In genomic region chr16:22368200-22368826, GRCh38 we compare ENCODE assay signal across 8 cellular contexts. TPM values are rescaled to one million over a fixed set of nuclear protein-coding genes. Genes with fewer than 3 reads are reported as not detected.
DNase-seq lines count a peak whose midpoint lies in the region; ATAC-seq, FAIRE-seq and TF ChIP-seq lines count a peak whose summit lies in the region.
"Not testable (repeated sequence)": the region's sequence is repeated elsewhere in the genome, so short reads cannot be mapped to it uniquely, and the experiment has no call there.

No MANE protein-coding gene starts in this region.

- peaks cover 24% of the 10 kb centered on the region for H3K36me3 ChIP-seq in CD4-positive, alpha-beta memory T cell (ENCODE audit: insufficient read depth, low read length)
- H3K36me3 ChIP-seq in KMS-11 (ENCODE audit: insufficient read depth): not testable (repeated sequence)
- H3K36me3 ChIP-seq in keratinocyte (ENCODE audit: control insufficient read depth in 2 of 2, extremely low read depth in 1 of 2, insufficient read depth in 2 of 2, low read length in 2 of 2) (peaks cover 7 to 12% of the 10 kb centered on the region in 2 experiments), stomach (peaks cover 15 to 18% (median 17%) of the 10 kb centered on the region in 4 donors)

- not testable (repeated sequence) for FAIRE-seq in keratinocyte (lab: Jason Lieb, UNC)

- intact Hi-C loops in CD4-positive, alpha-beta memory T cell (cut with micrococcal nuclease); activated CD4-positive, alpha-beta T cell treated with anti-CD3 and anti-CD28 coated beads for 36 hours (cut with DNase I, micrococcal nuclease); stomach (cut with DNase I; ENCODE audit: low total_unique reads): not testable (repeated sequence)

- peaks cover 61 to 95% (median 78%) of the 10 kb centered on the region in 4 donors for H3K4me1 Mint-ChIP-seq in CD4-positive, alpha-beta memory T cell
- H3K4me1 Mint-ChIP-seq in activated CD4-positive, alpha-beta T cell treated with anti-CD3 and anti-CD28 coated beads for 36 hours: peaks cover 81% of the 10 kb centered on the region
- H3K4me1 Mint-ChIP-seq in activated naive CD4-positive, alpha-beta T cell treated with anti-CD3 and anti-CD28 coated beads, Interleukin-2, amount 10 ng/mL, durations not matched to agents 7 days and 5 days: peaks cover 83% of the 10 kb centered on the region
- peaks cover 84% of the 10 kb centered on the region for H3K4me1 Mint-ChIP-seq in chondrocyte (ENCODE audit: low read depth)
- peaks cover 47 to 48% of the 10 kb centered on the region in 2 donors for H3K4me1 Mint-ChIP-seq in natural killer cell treated with Interleukin-12 subunit alpha and Interleukin-12 subunit beta and Interleukin-15 and Interleukin-18, amount 100 ng/mL, for 72 hours (ENCODE audit: low read depth in 2 of 2)

- not testable (repeated sequence) for DNase-seq in CD4-positive, alpha-beta memory T cell; activated CD4-positive, alpha-beta T cell treated with anti-CD3 and anti-CD28 coated beads for 36 hours; activated naive CD4-positive, alpha-beta T cell treated with anti-CD3 and anti-CD28 coated beads, Interleukin-2, amount 10 ng/mL, durations not matched to agents 7 days and 5 days; chondrocyte (ENCODE audit: low spot score); keratinocyte (ENCODE audit: low read depth, low spot score); natural killer cell treated with Interleukin-12 subunit alpha and Interleukin-12 subunit beta and Interleukin-15 and Interleukin-18, amount 100 ng/mL, for 72 hours (ENCODE audit: low spot score); stomach

- 75 to 87% (median 85%) methylated on average over 8 of the region's 8 CpGs for WGBS in stomach, 5 donors

- POLR2A ChIA-PET in CD4-positive, alpha-beta memory T cell (lab: Charles Lee; ENCODE audit: partially characterized antibody): interaction anchor here (12.1 kb wide), 1 partner anchor 15 kb away, joined by 449 read pairs; no protein-coding TSS in a partner anchor
- POLR2A ChIA-PET in activated CD4-positive, alpha-beta T cell treated with anti-CD3 and anti-CD28 coated beads for 36 hours (lab: Charles Lee): interaction anchor here (0.6 to 0.7 kb wide), 2 partner anchors 320 to 1782 kb away, joined by 4 to 5 read pairs; no protein-coding TSS in a partner anchor

- CTCF ChIA-PET in CD4-positive, alpha-beta memory T cell (lab: Charles Lee; ENCODE audit: partially characterized antibody); activated naive CD4-positive, alpha-beta T cell treated with anti-CD3 and anti-CD28 coated beads, Interleukin-2, amount 10 ng/mL, durations not matched to agents 7 days and 5 days (lab: Charles Lee): not testable (repeated sequence)
- CTCF ChIA-PET in activated CD4-positive, alpha-beta T cell treated with anti-CD3 and anti-CD28 coated beads for 36 hours (lab: Charles Lee): interaction anchor here (1.1 to 1.2 kb wide), 2 partner anchors 10 to 15 kb away, joined by 3 read pairs; no protein-coding TSS in a partner anchor

- H3K4me2 ChIP-seq in KMS-11: peak overlapping the region; percentile 9; the same call in 1 of the 2 replicates
- H3K4me2 ChIP-seq in keratinocyte (ENCODE audit: control insufficient read depth, extremely low read depth, insufficient read depth, low read depth, low read length): peak overlapping the region; percentile 3

- H3K27me3 Mint-ChIP-seq in CD4-positive, alpha-beta memory T cell; activated CD4-positive, alpha-beta T cell treated with anti-CD3 and anti-CD28 coated beads for 36 hours; activated naive CD4-positive, alpha-beta T cell treated with anti-CD3 and anti-CD28 coated beads, Interleukin-2, amount 10 ng/mL, durations not matched to agents 7 days and 5 days; chondrocyte (ENCODE audit: low read depth); natural killer cell treated with Interleukin-12 subunit alpha and Interleukin-12 subunit beta and Interleukin-15 and Interleukin-18, amount 100 ng/mL, for 72 hours: not testable (repeated sequence)

- H3K9me3 Mint-ChIP-seq in CD4-positive, alpha-beta memory T cell; activated CD4-positive, alpha-beta T cell treated with anti-CD3 and anti-CD28 coated beads for 36 hours (ENCODE audit: low read depth); activated naive CD4-positive, alpha-beta T cell treated with anti-CD3 and anti-CD28 coated beads, Interleukin-2, amount 10 ng/mL, durations not matched to agents 7 days and 5 days; chondrocyte (ENCODE audit: low read depth); natural killer cell treated with Interleukin-12 subunit alpha and Interleukin-12 subunit beta and Interleukin-15 and Interleukin-18, amount 100 ng/mL, for 72 hours: not testable (repeated sequence)

- not testable (repeated sequence) for H2AFZ ChIP-seq in KMS-11 (ENCODE audit: low read depth); keratinocyte (ENCODE audit: control insufficient read depth, low read length)

- not testable (repeated sequence) for H4K20me1 ChIP-seq in KMS-11 (ENCODE audit: insufficient read depth)
- H4K20me1 ChIP-seq in keratinocyte (ENCODE audit: control insufficient read depth, extremely low read depth, insufficient read depth, low read length): peaks cover 11% of the 10 kb centered on the region

- dilution Hi-C loops in keratinocyte (cut with MboI; ENCODE audit: extremely low pct_ligation_motif_present, low sequenced_read_pairs): not testable (repeated sequence)

- peak overlapping the region in 4 of 7 donors; percentile 41 to 91 (median 62) for H3K27ac Mint-ChIP-seq in CD4-positive, alpha-beta memory T cell
- peak overlapping the region; percentile 69 for H3K27ac Mint-ChIP-seq in activated CD4-positive, alpha-beta T cell treated with anti-CD3 and anti-CD28 coated beads for 36 hours
- H3K27ac Mint-ChIP-seq in activated naive CD4-positive, alpha-beta T cell treated with anti-CD3 and anti-CD28 coated beads, Interleukin-2, amount 10 ng/mL, durations not matched to agents 7 days and 5 days: peak overlapping the region; percentile 81
- peak overlapping the region; percentile 70 for H3K27ac Mint-ChIP-seq in chondrocyte (ENCODE audit: unreplicated experiment)
- peak overlapping the region; percentile 75 to 81 for H3K27ac Mint-ChIP-seq in natural killer cell treated with Interleukin-12 subunit alpha and Interleukin-12 subunit beta and Interleukin-15 and Interleukin-18, amount 100 ng/mL, for 72 hours

- TF ChIP-seq EP300 in stomach (IDR thresholded peaks at IDR 0.05): not testable (repeated sequence)

- H3K27me3 ChIP-seq in CD4-positive, alpha-beta memory T cell (ENCODE audit: insufficient read depth, low read length); KMS-11 (ENCODE audit: insufficient read depth, low read depth); keratinocyte (ENCODE audit: control insufficient read depth, extremely low read depth, insufficient read depth, low read length); stomach: not testable (repeated sequence)

- H3K4me3 Mint-ChIP-seq in CD4-positive, alpha-beta memory T cell: peak overlapping the region in 4 of 8 donors; percentile 8 to 99 (median 38)
- H3K4me3 Mint-ChIP-seq in activated CD4-positive, alpha-beta T cell treated with anti-CD3 and anti-CD28 coated beads for 36 hours; activated naive CD4-positive, alpha-beta T cell treated with anti-CD3 and anti-CD28 coated beads, Interleukin-2, amount 10 ng/mL, durations not matched to agents 7 days and 5 days; chondrocyte (ENCODE audit: unreplicated experiment); natural killer cell treated with Interleukin-12 subunit alpha and Interleukin-12 subunit beta and Interleukin-15 and Interleukin-18, amount 100 ng/mL, for 72 hours: not testable (repeated sequence)

- not testable (repeated sequence) for TF ChIP-seq POLR2A in stomach (IDR thresholded peaks at IDR 0.05)

- not testable (repeated sequence) for H3K9me3 ChIP-seq in CD4-positive, alpha-beta memory T cell (ENCODE audit: control insufficient read depth in 1 of 2, low read length in 2 of 2); keratinocyte (ENCODE audit: control insufficient read depth, low read depth, low read length); stomach

- TF ChIP-seq CTCF in KMS-11 (conservative IDR thresholded peaks at IDR 0.05; ENCODE audit: low read depth, low read length); chondrocyte (IDR thresholded peaks at IDR 0.05); keratinocyte (optimal IDR thresholded peaks at IDR 0.05 in 1 of 3, IDR thresholded peaks at IDR 0.05 in 1 of 3, conservative IDR thresholded peaks at IDR 0.05 in 1 of 3; ENCODE audit: extremely low read depth in 1 of 3, insufficient read depth in 2 of 3, low read length in 3 of 3); stomach (IDR thresholded peaks at IDR 0.05): not testable (repeated sequence)

- H3K4me3 ChIP-seq in CD4-positive, alpha-beta memory T cell (ENCODE audit: low read length in 2 of 2); KMS-11 (IDR thresholded peaks at IDR 0.05; ENCODE audit: insufficient read depth, low read depth, low read length); keratinocyte (ENCODE audit: control insufficient read depth in 2 of 3, extremely low read depth in 1 of 3, insufficient read depth in 2 of 3, low read depth in 1 of 3, low read length in 3 of 3); stomach: not testable (repeated sequence)

- H3K9me1 ChIP-seq in keratinocyte (ENCODE audit: control insufficient read depth, extremely low read depth, insufficient read depth, low read length): not testable (repeated sequence)

- peaks cover 45 to 66% of the 10 kb centered on the region in 2 donors for H3K36me3 Mint-ChIP-seq in CD4-positive, alpha-beta memory T cell
- H3K36me3 Mint-ChIP-seq in activated CD4-positive, alpha-beta T cell treated with anti-CD3 and anti-CD28 coated beads for 36 hours (ENCODE audit: low read depth): peaks cover 45% of the 10 kb centered on the region
- peaks cover 71% of the 10 kb centered on the region for H3K36me3 Mint-ChIP-seq in activated naive CD4-positive, alpha-beta T cell treated with anti-CD3 and anti-CD28 coated beads, Interleukin-2, amount 10 ng/mL, durations not matched to agents 7 days and 5 days
- peaks cover 16% of the 10 kb centered on the region for H3K36me3 Mint-ChIP-seq in chondrocyte (ENCODE audit: low read depth)
- H3K36me3 Mint-ChIP-seq in natural killer cell treated with Interleukin-12 subunit alpha and Interleukin-12 subunit beta and Interleukin-15 and Interleukin-18, amount 100 ng/mL, for 72 hours: not testable (repeated sequence)

- ATAC-seq in activated CD4-positive, alpha-beta T cell treated with anti-CD3 and anti-CD28 coated beads for 36 hours; natural killer cell treated with Interleukin-12 subunit alpha and Interleukin-12 subunit beta and Interleukin-15 and Interleukin-18, amount 100 ng/mL, for 72 hours: not testable (repeated sequence)

- H3K27ac ChIP-seq in CD4-positive, alpha-beta memory T cell (ENCODE audit: low read depth, low read length); KMS-11: not testable (repeated sequence)
- peak overlapping the region; percentile 71 for H3K27ac ChIP-seq in keratinocyte (ENCODE audit: control insufficient read depth, insufficient read depth, low read length)
- H3K27ac ChIP-seq in stomach: peak overlapping the region in 4 of 5 donors; percentile 78 to 96 (median 93)

- H3K79me2 ChIP-seq in KMS-11 (ENCODE audit: insufficient read depth, low read depth) (peaks cover 81% of the 10 kb centered on the region), keratinocyte (ENCODE audit: control insufficient read depth, insufficient read depth, low read length) (peaks cover 95% of the 10 kb centered on the region)

- H3K4me1 ChIP-seq in CD4-positive, alpha-beta memory T cell (ENCODE audit: insufficient read depth, low read length): peaks cover 89% of the 10 kb centered on the region
- H3K4me1 ChIP-seq in KMS-11 (ENCODE audit: low read depth, poor library complexity, severe bottlenecking): peaks cover 74% of the 10 kb centered on the region
- H3K4me1 ChIP-seq in keratinocyte (ENCODE audit: control insufficient read depth, extremely low read depth, insufficient read depth, low read length): peaks cover 63% of the 10 kb centered on the region
- peaks cover 39 to 82% (median 61%) of the 10 kb centered on the region in 4 donors for H3K4me1 ChIP-seq in stomach

- not testable (repeated sequence) for H3K9ac ChIP-seq in KMS-11; keratinocyte (ENCODE audit: control insufficient read depth, extremely low read depth, insufficient read depth, low read length)

RNA-seq across cellular contexts. Expression of gene CDR2, which starts 6.1 kb away (rescaled TPM):
- total RNA-seq in CD4-positive, alpha-beta memory T cell: 10 to 100 TPM; 94.2 to 99.3 TPM
- 10 to 100 TPM; 57.9 to 95.8 TPM for polyA plus RNA-seq in CD4-positive, alpha-beta memory T cell
- 10 to 100 TPM; 29.5 to 33.7 TPM for total RNA-seq in activated CD4-positive, alpha-beta T cell treated with anti-CD3 and anti-CD28 coated beads for 36 hours
- total RNA-seq in chondrocyte: 42.9 to 49.4 TPM (median 46.1 TPM) in 3 replicates
- polyA plus RNA-seq in keratinocyte: 27.3 to 37.1 TPM (median 31.3 TPM) in 3 replicates
- polyA plus RNA-seq in keratinocyte (2011; ENCODE audit: low read depth): 27.2 TPM
- 25.9 and 34.8 TPM in 2 replicates for polyA plus RNA-seq in keratinocyte (2011; cell fraction: cytosol; rRNA removed)
- 36.7 and 37.3 TPM in 2 replicates for polyA plus RNA-seq in keratinocyte (2011; cell fraction: nucleus; rRNA removed)
- 12.2 and 22.5 TPM in 2 replicates for polyA plus RNA-seq in keratinocyte (2012; ENCODE audit: low replicate concordance)
- 14.5 to 31.2 TPM (median 20.7 TPM) in 3 replicates for polyA minus RNA-seq in keratinocyte
- polyA minus RNA-seq in keratinocyte (2011; cell fraction: cytosol; rRNA and poly(A)+ RNA removed): 26.1 TPM
- polyA minus RNA-seq in keratinocyte (2011; cell fraction: nucleus; rRNA and poly(A)+ RNA removed): 12.6 and 25.7 TPM in 2 replicates
- total RNA-seq in natural killer cell treated with Interleukin-12 subunit alpha and Interleukin-12 subunit beta and Interleukin-15 and Interleukin-18, amount 100 ng/mL, for 72 hours: 10 to 100 TPM; 41.5 to 47.6 TPM
- 100 to 1,000 TPM in 1 of 5 donors, 10 to 100 TPM in 4; 21.4 to 198 (median 27.7) TPM for total RNA-seq in stomach
- polyA plus RNA-seq in stomach: 10 to 100 TPM in 2 of 3 donors, 1 to 10 TPM in 1; 8.9 to 16.6 (median 15.4) TPM
